In genomic region chr16:12063004-12063395, GRCh38 we compare ENCODE assay signal across 16 cellular contexts.
A peak's percentile ranks its signal among the peaks of the same experiment; 100 is the strongest.
DNase-seq lines count a peak whose midpoint lies in the region; ATAC-seq and TF ChIP-seq lines count a peak whose summit lies in the region.
"Had no signal": no experiment of that assay in that cellular context is flagged by ENCODE, and none has a peak within 500 bp of the region (broad histone marks: within the 10 kb centered on the region; RNA-seq: fewer than 3 reads in every experiment).

No MANE protein-coding gene starts in this region.

- H3K4me1 ChIP-seq in OCI-LY1 (ENCODE audit: insufficient read depth, low read length, severe bottlenecking) (peaks cover 45% of the 10 kb centered on the region), esophagus (ENCODE audit: control insufficient read depth in 2 of 2, insufficient read depth in 2 of 2, low read length in 1 of 2) (peaks cover 3 to 19% of the 10 kb centered on the region in 2 donors), parathyroid adenoma (peaks cover 37% of the 10 kb centered on the region), upper lobe of left lung (peaks cover 20 to 36% (median 28%) of the 10 kb centered on the region in 4 donors)

- no peaks in the 10 kb centered on the region for H3K9me2 ChIP-seq in OCI-LY1 (ENCODE audit: low read depth, low read length)

- H2AFZ ChIP-seq in OCI-LY1 (ENCODE audit: low read length) = no peak overlapping the region
- H2AFZ ChIP-seq in parathyroid adenoma = no peak overlapping the region

- H3K36me3 ChIP-seq in OCI-LY1 (ENCODE audit: insufficient read depth, low read length) (peaks cover 35% of the 10 kb centered on the region; the same call in 1 of the 2 replicates), esophagus (ENCODE audit: control insufficient read depth in 2 of 2, insufficient read depth in 2 of 2, low read length in 1 of 2) (no peaks in the 10 kb centered on the region), parathyroid adenoma (ENCODE audit: control insufficient read depth, insufficient read depth, low read length) (no peaks in the 10 kb centered on the region), upper lobe of left lung (peaks cover 0 to 4% (median 0%) of the 10 kb centered on the region in 4 donors)

- H4K20me1 ChIP-seq in OCI-LY1 (ENCODE audit: insufficient read depth, low read length) = no peaks in the 10 kb centered on the region

- H3K9ac ChIP-seq in OCI-LY1 (ENCODE audit: low read length) = no peak overlapping the region
- no peak overlapping the region for H3K9ac ChIP-seq in parathyroid adenoma

- no peak for ATAC-seq in upper lobe of left lung (ENCODE audit: low FRiP score in 2 of 2)
- no peak for ATAC-seq in HG03280 (IDR thresholded peaks at IDR 0.05; ENCODE audit: unreplicated experiment)
- ATAC-seq: natural killer cell treated with Interleukin-12 subunit alpha and Interleukin-12 subunit beta and Interleukin-15 and Interleukin-18, amount 100 ng/mL, for 72 hours; WTC11 had no signal

- DNase-seq in upper lobe of left lung = no peak
- DNase-seq in cortex of kidney (lab: John Stamatoyannopoulos, UW) = no peak
- no peak for DNase-seq in T-helper 2 cell
- DNase-seq: activated CD8-positive, alpha-beta memory T cell treated with anti-CD3 and anti-CD28 coated beads, Interleukin-2, amount 50 U/mL, for 48 hours; activated naive CD8-positive, alpha-beta T cell treated with anti-CD3 and anti-CD28 coated beads for 36 hours; DMS79 treated with DMSO at 0.1 percent for 48 hours; KG1; NCI-H146; NCI-H510A; stimulated activated naive CD4-positive, alpha-beta T cell treated with Interleukin-2 at 50 U/mL for 16 hours had no signal

- H3K4me3 ChIP-seq in OCI-LY1 (ENCODE audit: low read depth, low read length, poor library complexity, severe bottlenecking) (no peak overlapping the region), esophagus (ENCODE audit: low read depth in 1 of 2, low read length in 2 of 2) (no peak overlapping the region), parathyroid adenoma (ENCODE audit: low read depth, low read length) (no peak overlapping the region), upper lobe of left lung (no peak overlapping the region)

- H3K9me3 ChIP-seq in OCI-LY1 (ENCODE audit: low read length) (no peaks in the 10 kb centered on the region), esophagus (ENCODE audit: control insufficient read depth in 2 of 2, insufficient read depth in 1 of 2, low read depth in 1 of 2, low read length in 1 of 2) (no peaks in the 10 kb centered on the region), parathyroid adenoma (ENCODE audit: control insufficient read depth, low read length) (no peaks in the 10 kb centered on the region), upper lobe of left lung (no peaks in the 10 kb centered on the region)

- no peak for TF ChIP-seq CTCF in OCI-LY1 (IDR thresholded peaks at IDR 0.05; ENCODE audit: low read length)
- TF ChIP-seq CTCF in parathyroid adenoma (IDR thresholded peaks at IDR 0.05) = no peak
- TF ChIP-seq CTCF in upper lobe of left lung (IDR thresholded peaks at IDR 0.05) = no peak

- TF ChIP-seq EP300 in upper lobe of left lung (IDR thresholded peaks at IDR 0.05) = no peak

- H3K79me2 ChIP-seq in OCI-LY1 (ENCODE audit: insufficient read depth, low read length) (no peaks in the 10 kb centered on the region), parathyroid adenoma (peaks cover 33% of the 10 kb centered on the region)

- H3K27ac ChIP-seq in OCI-LY1 (ENCODE audit: low read depth, low read length, poor library complexity, severe bottlenecking) (peak overlapping the region; percentile 46), esophagus (ENCODE audit: low read depth in 2 of 2, low read length in 1 of 2) (peak overlapping the region; percentile 84 to 97), parathyroid adenoma (peak overlapping the region; percentile 82), upper lobe of left lung (peak overlapping the region; percentile 76 to 88 (median 82))

- WGBS in esophagus, 2 donors = 82% methylated on average over 2 of the region's 2 CpGs
- WGBS in upper lobe of left lung, 2 donors = 70 to 89% methylated on average over 1 to 2 of the region's 2 CpGs

- no peaks in the 10 kb centered on the region for H3K27me3 ChIP-seq in OCI-LY1 (ENCODE audit: insufficient read depth, low read length)
- H3K27me3 ChIP-seq in esophagus (ENCODE audit: control insufficient read depth in 1 of 2, insufficient read depth in 2 of 2, low read length in 2 of 2) = no peaks in the 10 kb centered on the region
- no peaks in the 10 kb centered on the region for H3K27me3 ChIP-seq in parathyroid adenoma (ENCODE audit: control insufficient read depth, insufficient read depth, low read length)
- no peaks in the 10 kb centered on the region for H3K27me3 ChIP-seq in upper lobe of left lung

- no peak for TF ChIP-seq POLR2A in upper lobe of left lung (IDR thresholded peaks at IDR 0.05)

- no peak overlapping the region for H3K4me2 ChIP-seq in OCI-LY1 (ENCODE audit: low read length)
- H3K4me2 ChIP-seq in parathyroid adenoma (ENCODE audit: low read length) = peak overlapping the region; percentile 40

- no peaks in the 10 kb centered on the region for H3F3A ChIP-seq in OCI-LY1 (ENCODE audit: insufficient read depth, low read length)
